19 cellular contexts compared by ENCODE assay signal in genomic region chr17:79117905-79118487, GRCh38.
"Had no signal": no experiment of that assay in that cellular context is flagged by ENCODE, and none has a peak within 500 bp of the region (broad histone marks: within the 10 kb centered on the region; RNA-seq: fewer than 3 reads in every experiment).

No MANE protein-coding gene starts in this region.

- H3K27ac ChIP-seq: lower lobe of right lung, neutrophil, psoas muscle, skin epidermis, spleen, thyroid gland, vagina had no signal

- H3K9me3 ChIP-seq: lower lobe of right lung, neutrophil, psoas muscle, spleen, thyroid gland, vagina had no signal

- FAIRE-seq: frontal cortex, keratinocyte had no signal

- H3K4me3 ChIP-seq: lower lobe of right lung, psoas muscle, skin epidermis, spleen, thyroid gland, vagina had no signal

- H3K27me3 ChIP-seq: thyroid gland, vagina had no signal

- ATAC-seq: left ventricle myocardium superior; lower lobe of right lung; natural killer cell; psoas muscle; right cardiac atrium; stimulated activated naive B cell treated with anti-CD40 and anti-IgM and Interleukin-4, amounts not matched to agents 10 μg/mL and 1 μg/mL and 100 μg/mL, for 72 hours had no signal

- DNase-seq: cortex of kidney; effector CD4-positive, alpha-beta T cell; hypothalamus; immature natural killer cell; left ventricle myocardium superior; lower lobe of right lung; natural killer cell; psoas muscle; right cardiac atrium; spleen; stimulated activated CD4-positive, alpha-beta T cell treated with anti-CD3 and anti-CD28 coated beads, Interleukin-2, amount 100 ng/mL, for 48 hours; stimulated activated naive B cell treated with anti-CD40 and anti-IgM and Interleukin-4, amounts not matched to agents 10 μg/mL and 1 μg/mL and 100 μg/mL, for 72 hours; thyroid gland; trophoblast cell had no signal

- H3K36me3 ChIP-seq: lower lobe of right lung, neutrophil, spleen, thyroid gland, vagina had no signal
